Comparison of ENCODE assay signal across 9 cellular contexts in genomic region chr5:150081541-150082283, GRCh38. TPM values are rescaled to one million over a fixed set of nuclear protein-coding genes. Genes with fewer than 3 reads are reported as not detected.
DNase-seq lines count a peak whose midpoint lies in the region; ATAC-seq and TF ChIP-seq lines count a peak whose summit lies in the region.
"Had no signal": no experiment of that assay in that cellular context is flagged by ENCODE, and none has a peak within 500 bp of the region (broad histone marks: within the 10 kb centered on the region; RNA-seq: fewer than 3 reads in every experiment).

No MANE protein-coding gene starts in this region.

- no peak for TF ChIP-seq POLR2A in heart left ventricle (IDR thresholded peaks at IDR 0.05)

- H2AFZ ChIP-seq in OCI-LY3 (ENCODE audit: low read depth, low read length) (peak overlapping the region; percentile 60; the same call in 1 of the 2 replicates), smooth muscle cell (ENCODE audit: low read depth) (no peak overlapping the region), PC-9 (no peak overlapping the region)

- in situ Hi-C loops in GM13977 (cut with MboI; ENCODE audit: low pct_unique_long_range_greater_than_20kb, low sequenced_read_pairs, unreplicated experiment): no loop called here

- POLR2A ChIA-PET in PC-9 (lab: Charles Lee; ENCODE audit: unreplicated experiment): no interaction called here

- no peak overlapping the region for H3K27ac ChIP-seq in OCI-LY3 (ENCODE audit: low read length)
- H3K27ac ChIP-seq in heart left ventricle: peak overlapping the region in 4 of 12 donors; percentile 34 to 90 (median 48)
- H3K27ac ChIP-seq in smooth muscle cell (ENCODE audit: low read depth): no peak overlapping the region
- H3K27ac ChIP-seq in PC-9: no peak overlapping the region

- H4K20me1 ChIP-seq in OCI-LY3 (ENCODE audit: insufficient read depth, low read length): no peaks in the 10 kb centered on the region
- H4K20me1 ChIP-seq in smooth muscle cell (ENCODE audit: low read depth): no peaks in the 10 kb centered on the region
- no peaks in the 10 kb centered on the region for H4K20me1 ChIP-seq in PC-9 (ENCODE audit: insufficient read depth)

- H3K4me2 ChIP-seq in OCI-LY3 (ENCODE audit: low read length) (peak overlapping the region; percentile 77), smooth muscle cell (peak overlapping the region; percentile 28), PC-9 (no peak overlapping the region)

- H3K9me2 ChIP-seq in PC-9 (ENCODE audit: insufficient read depth): no peaks in the 10 kb centered on the region

- BruUV-seq in PC-9 (replicated peaks; lab: Mats Ljungman, UMichigan): no TSS peak

- no peaks in the 10 kb centered on the region for H3K36me3 ChIP-seq in OCI-LY3 (replicated peaks; ENCODE audit: low read depth, low read length)
- peaks cover 0 to 43% (median 0%) of the 10 kb centered on the region in 9 donors for H3K36me3 ChIP-seq in heart left ventricle
- no peaks in the 10 kb centered on the region for H3K36me3 ChIP-seq in smooth muscle cell (ENCODE audit: low read depth)
- H3K36me3 ChIP-seq in PC-9 (ENCODE audit: low read depth): no peaks in the 10 kb centered on the region

- H3K79me2 ChIP-seq in OCI-LY3 (ENCODE audit: low read length) (no peaks in the 10 kb centered on the region), smooth muscle cell (ENCODE audit: low read depth) (no peaks in the 10 kb centered on the region), PC-9 (ENCODE audit: low read depth) (no peaks in the 10 kb centered on the region)

- no peak overlapping the region; the same call in 1 of the 2 replicates for H3K9ac ChIP-seq in OCI-LY3 (ENCODE audit: low read length)
- no peak overlapping the region for H3K9ac ChIP-seq in smooth muscle cell (ENCODE audit: low read depth)

- CTCF ChIA-PET in PC-9 (lab: Charles Lee): no interaction called here

- TF ChIP-seq CTCF in GM13977 (IDR thresholded peaks at IDR 0.05; ENCODE audit: extremely low read depth, insufficient read depth, missing control alignments) (no peak), OCI-LY3 (IDR thresholded peaks at IDR 0.05; ENCODE audit: low read depth, low read length) (no peak), heart left ventricle (IDR thresholded peaks at IDR 0.05) (no peak), smooth muscle cell (IDR thresholded peaks at IDR 0.05; ENCODE audit: borderline replicate concordance, insufficient read depth, poor library complexity, severe bottlenecking) (no peak), PC-9 (conservative IDR thresholded peaks at IDR 0.05) (no peak)

- peaks cover 12% of the 10 kb centered on the region for H3K4me1 ChIP-seq in OCI-LY3 (ENCODE audit: low read length)
- peaks cover 0 to 30% (median 0%) of the 10 kb centered on the region in 12 donors for H3K4me1 ChIP-seq in heart left ventricle
- peaks cover 12% of the 10 kb centered on the region for H3K4me1 ChIP-seq in smooth muscle cell (ENCODE audit: low read depth)
- no peaks in the 10 kb centered on the region for H3K4me1 ChIP-seq in PC-9 (replicated peaks; ENCODE audit: insufficient read depth)

- H3K9me3 ChIP-seq in OCI-LY3 (ENCODE audit: insufficient read depth, low read length) (no peaks in the 10 kb centered on the region), heart left ventricle (no peaks in the 10 kb centered on the region), smooth muscle cell (replicated peaks; ENCODE audit: low read depth) (no peaks in the 10 kb centered on the region), PC-9 (ENCODE audit: insufficient read depth, low read depth) (no peaks in the 10 kb centered on the region)

- H3K4me3 ChIP-seq in OCI-LY3 (ENCODE audit: low read length) (peak overlapping the region; percentile 50), heart left ventricle (peak overlapping the region in 3 of 12 donors; percentile 15 to 65 (median 30)), smooth muscle cell (no peak overlapping the region), PC-9 (no peak overlapping the region)

- DNase-seq in GM13977 (ENCODE audit: low spot score) (peak; percentile 70), heart left ventricle (peak; percentile 67 to 85 (median 73)), smooth muscle cell (lab: John Stamatoyannopoulos, UW; ENCODE audit: unreplicated experiment) (no peak), PC-9 (no peak), A172 (ENCODE audit: low spot score) (no peak)
- no peak for DNase-seq in stimulated activated CD4-positive, alpha-beta T cell treated with anti-CD3 and anti-CD28 coated beads, Interleukin-1b, Interleukin-23, amount 100 ng/mL, for 48 hours

- H3K27me3 ChIP-seq in OCI-LY3 (ENCODE audit: low read depth, low read length) (no peaks in the 10 kb centered on the region), heart left ventricle (peaks cover 0 to 3% (median 0%) of the 10 kb centered on the region in 9 donors), smooth muscle cell (ENCODE audit: low read depth) (no peaks in the 10 kb centered on the region), PC-9 (ENCODE audit: insufficient read depth, low read depth) (peaks cover 10% of the 10 kb centered on the region; the same call in 1 of the 2 replicates)

- intact Hi-C loops in heart left ventricle (cut with DNase I) (no loop called here), PC-9 (cut with micrococcal nuclease; ENCODE audit: unreplicated experiment) (no loop called here)

- H3F3A ChIP-seq in smooth muscle cell (ENCODE audit: low read depth) (peaks cover 8% of the 10 kb centered on the region), PC-9 (ENCODE audit: insufficient read depth, low read depth) (no peaks in the 10 kb centered on the region)

- ATAC-seq in HG02610 (IDR thresholded peaks at IDR 0.05; ENCODE audit: unreplicated experiment): peak; percentile 82
- ATAC-seq in heart left ventricle: peak; percentile 60 to 89 (median 84)

- whole genome bisulfite sequencing in heart left ventricle, 4 donors: 31 to 42% (median 38%) methylated on average over 12 to 15 of the region's 15 CpGs
- 43% methylated on average over 15 of the region's 15 CpGs for WGBS in smooth muscle cell (ENCODE audit: low lambda C conversion rate)

RNA-seq across cellular contexts. Expression of gene CSF1R, which starts 4.6 kb away (rescaled TPM):
- 100 to 1,000 TPM in 1 of 9 donors, 10 to 100 TPM in 6, 1 to 10 TPM in 2; 5.8 to 143 (median 12.0) TPM for total RNA-seq in heart left ventricle
- 1 to 10 TPM; 5.0 to 5.6 TPM for polyA plus RNA-seq in heart left ventricle
- 3.9 and 6.2 TPM in 2 replicates for total RNA-seq in smooth muscle cell
- polyA plus RNA-seq in smooth muscle cell: 2.2 and 12.9 TPM in 2 replicates
- 0.72 and 0.95 TPM in 2 replicates for total RNA-seq in PC-9 (2021)
- 0.84 and 0.96 TPM in 2 replicates for total RNA-seq in A172 (2014; rRNA removed; shearing (Covaris generic))
- total RNA-seq: pulmonary artery endothelial cell had no signal

Comparison
In these comparisons a context has a peak if more than half of its experiments do, and no peak if none do; other contexts are left out.
1. DNase-seq: peak in GM13977 (single experiment) and heart left ventricle (5 of 5); none in smooth muscle cell (single experiment), PC-9 (0 of 2), A172 (single experiment) and stimulated activated CD4-positive, alpha-beta T cell treated with anti-CD3 and anti-CD28 coated beads, Interleukin-1b, Interleukin-23, amount 100 ng/mL, for 48 hours (single experiment).